19 cellular contexts compared by ENCODE assay signal in genomic region chr12:48358937-48359509, GRCh38.
"Had no signal": no experiment of that assay in that cellular context is flagged by ENCODE, and none has a peak within 500 bp of the region (broad histone marks: within the 10 kb centered on the region; RNA-seq: fewer than 3 reads in every experiment).

No MANE protein-coding gene starts in this region.

- ATAC-seq: foreskin keratinocyte; natural killer cell treated with Interleukin-12 subunit alpha and Interleukin-12 subunit beta and Interleukin-15 and Interleukin-18, amount 100 ng/mL, for 72 hours; sciatic nerve had no signal

- H2AFZ ChIP-seq: parathyroid adenoma had no signal

- H3K36me3 ChIP-seq: colonic mucosa, prostate gland, stomach, thoracic aorta, transverse colon had no signal

- H3K4me3 Mint-ChIP-seq: endodermal cell; natural killer cell treated with Interleukin-12 subunit alpha and Interleukin-12 subunit beta and Interleukin-15 and Interleukin-18, amount 100 ng/mL, for 72 hours had no signal

- H3K27ac ChIP-seq: colonic mucosa, foreskin keratinocyte, parathyroid adenoma, prostate gland, stomach, thoracic aorta, transverse colon had no signal

- H3K9me3 Mint-ChIP-seq: endodermal cell; natural killer cell treated with Interleukin-12 subunit alpha and Interleukin-12 subunit beta and Interleukin-15 and Interleukin-18, amount 100 ng/mL, for 72 hours had no signal

- H3K4me1 Mint-ChIP-seq: endodermal cell had no signal

- H3K27me3 ChIP-seq: colonic mucosa, foreskin keratinocyte, stomach, transverse colon had no signal

- FAIRE-seq: endothelial cell of umbilical vein, kidney had no signal

- H3K9ac ChIP-seq: parathyroid adenoma had no signal

- H3K27ac Mint-ChIP-seq: endodermal cell; natural killer cell treated with Interleukin-12 subunit alpha and Interleukin-12 subunit beta and Interleukin-15 and Interleukin-18, amount 100 ng/mL, for 72 hours had no signal

- H3K36me3 Mint-ChIP-seq: natural killer cell treated with Interleukin-12 subunit alpha and Interleukin-12 subunit beta and Interleukin-15 and Interleukin-18, amount 100 ng/mL, for 72 hours had no signal

- H3K27me3 Mint-ChIP-seq: natural killer cell treated with Interleukin-12 subunit alpha and Interleukin-12 subunit beta and Interleukin-15 and Interleukin-18, amount 100 ng/mL, for 72 hours had no signal

- H3K9me3 ChIP-seq: colonic mucosa, prostate gland, stomach, thoracic aorta, transverse colon had no signal

- DNase-seq: colonic mucosa; dermis blood vessel endothelial cell; effector CD4-positive, alpha-beta T cell; endodermal cell; erythroblast; foreskin keratinocyte; kidney; mammary epithelial cell; occipital lobe; stimulated activated CD4-positive, alpha-beta T cell treated with anti-CD3 and anti-CD28 coated beads, Interleukin-12 subunit alpha, Interleukin-12 subunit beta, amount 100 ng/mL, for 4 hours; stimulated activated naive CD4-positive, alpha-beta T cell; stomach; transverse colon had no signal

- H3K79me2 ChIP-seq: parathyroid adenoma had no signal

- H3K4me1 ChIP-seq: colonic mucosa, parathyroid adenoma, prostate gland, transverse colon had no signal

- H3K4me3 ChIP-seq: colonic mucosa, prostate gland, stomach, thoracic aorta, transverse colon had no signal
